1 cellular context compared by ENCODE assay signal in the genomic region with DNA sequence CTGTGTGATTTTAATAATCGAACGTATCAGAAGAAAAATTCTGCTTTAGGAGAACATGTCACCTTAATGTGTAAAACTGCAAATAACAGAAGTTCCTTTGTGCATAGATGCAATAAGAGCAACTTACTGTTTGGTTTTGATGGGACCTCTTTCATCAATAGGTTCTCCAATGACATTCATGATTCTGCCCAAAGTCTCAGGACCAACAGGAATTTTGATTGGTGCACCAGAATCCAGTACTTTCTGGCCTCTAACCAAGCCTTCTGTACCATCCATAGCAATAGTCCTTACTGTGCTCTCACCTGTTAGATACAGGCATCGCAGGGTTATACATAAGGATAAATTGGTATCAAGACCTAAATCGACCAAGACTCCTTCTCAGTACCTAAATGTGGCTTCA.
TF ChIP-seq lines count a peak whose summit lies in the region.

No MANE protein-coding gene starts in this region.

TF ChIP-seq in endothelial cell of umbilical vein, 7 proteins besides CTCF, POLR2A, EP300 and RAD21 (continued from another document):
- no peak for TF ChIP-seq FOS (IDR thresholded peaks at IDR 0.05; ENCODE audit: borderline replicate concordance, insufficient read depth, low read length)
